Comparison of ENCODE assay signal across 8 cellular contexts in the genomic region with DNA sequence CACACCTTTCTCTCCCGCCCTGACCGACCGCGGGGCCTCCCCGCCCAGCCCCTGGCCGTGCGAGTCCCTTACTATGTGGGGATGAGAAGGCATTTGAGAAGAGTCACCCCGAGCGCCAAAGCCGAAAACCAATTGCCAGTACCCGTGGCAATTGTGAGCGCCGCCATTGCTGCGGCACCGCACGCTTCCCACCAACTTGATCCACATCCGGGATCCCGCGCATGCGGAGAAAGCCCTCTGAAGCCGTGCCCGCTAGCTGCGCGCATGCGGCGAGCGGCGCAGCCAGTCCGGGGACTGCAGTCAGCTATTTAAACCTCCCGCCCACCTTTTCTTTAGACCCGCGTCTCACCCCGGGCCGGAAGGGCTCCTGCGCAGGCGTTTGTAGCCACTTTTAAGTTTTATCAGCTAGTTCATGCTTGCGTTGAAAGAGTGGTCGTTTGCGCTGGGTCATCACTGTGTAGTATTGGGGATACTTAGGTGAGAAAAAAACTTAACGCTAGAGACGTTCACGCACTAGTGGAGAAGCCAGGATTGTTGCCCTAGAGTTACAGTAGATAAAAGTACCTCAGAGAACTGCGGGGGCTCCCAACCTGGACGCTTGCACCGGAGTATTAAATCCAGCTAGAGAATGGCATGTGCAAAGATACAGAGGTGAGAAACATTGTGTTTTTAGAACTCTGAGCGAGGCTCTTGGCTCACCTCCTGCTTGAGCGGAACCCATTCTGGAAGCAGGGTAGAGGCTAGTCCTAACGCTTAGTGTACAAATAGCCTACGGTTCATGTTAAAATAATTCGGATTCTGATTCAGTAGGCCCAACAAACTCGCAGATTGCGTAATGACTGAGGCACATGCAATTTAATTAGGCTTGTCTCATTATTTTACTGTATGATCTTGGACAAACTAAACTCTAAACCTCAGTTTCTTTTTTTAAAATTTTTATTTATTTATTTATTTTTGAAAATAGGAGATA. TPM values are rescaled to one million over a fixed set of nuclear protein-coding genes. Genes with fewer than 3 reads are reported as not detected.
DNase-seq lines count a peak whose midpoint lies in the region; ATAC-seq and TF ChIP-seq lines count a peak whose summit lies in the region.

Gene ALG8, minus strand, starts transcription at position 205 of the 970 bp plus-strand sequence. Its CDS starts 38 bp downstream, at position 167.

- intact Hi-C loops in cardiac septum (cut with DNase I): loop anchor here (5.0 kb wide), 3 partner anchors 48 to 278 kb away; partner anchors contain the start of genes GAB2, KCTD21 and USP35
- intact Hi-C loops in posterior cingulate gyrus (cut with DNase I): loop anchor here (5.0 kb wide), 1 partner anchor 433 kb away; the partner anchor contains the start of gene NARS2

- H3K4me3 ChIP-seq in GM12875 (ENCODE audit: low read depth, low read length): peak within 1 kb of the TSS; percentile 78
- peak within 1 kb of the TSS; percentile 76 to 82 (median 79) for H3K4me3 ChIP-seq in upper lobe of left lung

- H3K27me3 ChIP-seq in upper lobe of left lung: no peaks in the 10 kb centered on the region

- H3K36me3 ChIP-seq in upper lobe of left lung: peaks cover 0 to 2% (median 0%) of the 10 kb centered on the region in 4 donors

- ATAC-seq in HG02798 (IDR thresholded peaks at IDR 0.05; ENCODE audit: poor library complexity, unreplicated experiment) (peak; percentile 95), upper lobe of left lung (ENCODE audit: low FRiP score in 2 of 2) (peak; percentile 97 to 99)

- peaks cover 10 to 18% (median 13%) of the 10 kb centered on the region in 4 donors for H3K4me1 ChIP-seq in upper lobe of left lung

- TF ChIP-seq EP300 in upper lobe of left lung (IDR thresholded peaks at IDR 0.05): no peak

- H3K9me3 ChIP-seq in upper lobe of left lung: no peaks in the 10 kb centered on the region

- TF ChIP-seq CTCF in GM12875 (IDR thresholded peaks at IDR 0.05; ENCODE audit: borderline replicate concordance, insufficient read depth, low read depth, low read length) (no peak), upper lobe of left lung (IDR thresholded peaks at IDR 0.05) (peak in 1 of 6 experiments; percentile 18)

- 1 to 5% (median 2%) methylated on average over 52 of the region's 52 CpGs for WGBS in adipose tissue, 3 donors
- whole genome bisulfite sequencing in upper lobe of left lung, 2 donors: 4% methylated on average over 28 to 42 of the region's 52 CpGs

- TF ChIP-seq POLR2A in upper lobe of left lung (IDR thresholded peaks at IDR 0.05): peak in 2 of 4 donors; percentile 43 to 65

- H3K27ac ChIP-seq in adipose tissue (ENCODE audit: low read depth, low read length): no peak within 1 kb of the TSS
- H3K27ac ChIP-seq in upper lobe of left lung: peak within 1 kb of the TSS; percentile 73 to 78 (median 76)

- DNase-seq in NCI-H1436 (lab: John Stamatoyannopoulos, UW) (peak; percentile 92), T follicular helper cell (ENCODE audit: low read depth) (peak; percentile 94), cardiac septum (ENCODE audit: low spot score) (peak; percentile 98), posterior cingulate gyrus (peak; percentile 88 to 99 (median 92)), upper lobe of left lung (peak; percentile 95 to 98)

RNA-seq across cellular contexts. Expression of gene ALG8, which starts in this region (rescaled TPM):
- polyA plus RNA-seq in adipose tissue: 10 to 100 TPM; 14.1 to 36.2 (median 32.3) TPM
- total RNA-seq in cardiac septum (15.4 TPM), upper lobe of left lung (10 to 100 TPM in 5 of 6 donors, 1 to 10 TPM in 1; 5.2 to 31.4 (median 23.0) TPM)
